Comparison of ENCODE assay signal across 2 cellular contexts in the genomic region with DNA sequence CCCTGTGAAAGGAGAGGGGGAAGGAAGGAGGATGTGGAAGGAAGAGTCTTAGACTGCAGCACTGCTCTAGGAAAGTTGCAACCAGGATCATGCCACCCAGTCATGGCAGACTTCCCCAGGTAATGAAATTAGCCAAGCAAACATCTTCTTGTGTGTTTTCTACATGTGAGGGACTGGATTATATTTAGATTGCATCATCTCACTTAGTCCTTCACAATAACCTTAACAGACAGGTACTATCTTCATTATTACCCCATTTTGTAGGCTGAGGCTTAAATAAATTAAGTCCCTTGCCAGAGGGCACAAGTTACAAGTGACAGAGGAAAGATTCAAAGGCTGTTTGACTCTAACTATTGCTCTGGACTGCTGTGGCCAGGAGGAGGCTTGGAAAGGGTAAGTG.
TF ChIP-seq lines count a peak whose summit lies in the region.

No MANE protein-coding gene starts in this region.

TF ChIP-seq in HepG2, 621 proteins besides CTCF, POLR2A, EP300 and RAD21:
- TF ChIP-seq CEBPB (IDR thresholded peaks at IDR 0.05; ENCODE audit: borderline replicate concordance, low read depth, low read length) = peak; percentile 70
- TF ChIP-seq POLR2G (IDR thresholded peaks at IDR 0.05; ENCODE audit: low read depth, low read length) = no peak
- no peak for TF ChIP-seq HNF4A (CRISPR knock-in tag; IDR thresholded peaks at IDR 0.05)
- peak; percentile 64 for TF ChIP-seq ATF7 (IDR thresholded peaks at IDR 0.05)
- TF ChIP-seq ATF7 (CRISPR knock-in tag; IDR thresholded peaks at IDR 0.05) = no peak
- no peak for TF ChIP-seq BRF2 (CRISPR knock-in tag; IDR thresholded peaks at IDR 0.05)
- TF ChIP-seq ZNF850 (CRISPR knock-in tag; conservative IDR thresholded peaks at IDR 0.05) = no peak
- no peak for TF ChIP-seq ZNF205 (CRISPR knock-in tag; IDR thresholded peaks at IDR 0.05)

TF ChIP-seq in K562, 482 proteins besides CTCF, POLR2A, EP300 and RAD21:
- TF ChIP-seq SIN3B (IDR thresholded peaks at IDR 0.05; ENCODE audit: low read depth) (no peak), CEBPG (CRISPR knock-in tag; IDR thresholded peaks at IDR 0.05) (no peak), CEBPG (tag; conservative IDR thresholded peaks at IDR 0.05 in 1 of 2, IDR thresholded peaks at IDR 0.05 in 1 of 2) (peak; percentile 28 to 58; a peak in 2 of 4 replicates), HNRNPH1 (optimal IDR thresholded peaks at IDR 0.05; ENCODE audit: low read depth, low read length) (no peak), ATF3 (IDR thresholded peaks at IDR 0.05) (peak; percentile 28; the same call in 1 of the 2 replicates), ATF3 (CRISPR knock-in tag; conservative IDR thresholded peaks at IDR 0.05) (no peak)
TF ChIP-seq in K562: peak in this region for 2.
